ENCODE assay signal across 11 cellular contexts in genomic region chr11:121763526-121763925, GRCh38.
DNase-seq lines count a peak whose midpoint lies in the region; ATAC-seq and TF ChIP-seq lines count a peak whose summit lies in the region.
"Had no signal": no experiment of that assay in that cellular context is flagged by ENCODE, and none has a peak within 500 bp of the region (broad histone marks: within the 10 kb centered on the region; RNA-seq: fewer than 3 reads in every experiment).

No MANE protein-coding gene starts in this region.

- intact Hi-C loops in left colon (cut with DNase I, micrococcal nuclease), result no loop called here

- DNase-seq in NCI-H345 (lab: John Stamatoyannopoulos, UW) (no peak), left colon (no peak), dermis blood vessel endothelial cell (no peak)
- no peak for DNase-seq in stimulated activated CD4-positive, alpha-beta T cell treated with anti-CD3 and anti-CD28 coated beads, Interleukin-2, amount 100 ng/mL, for 24 hours
- DNase-seq: Caco-2, left lung, NCI-H1694 had no signal

- ATAC-seq in GM18511 (IDR thresholded peaks at IDR 0.05; ENCODE audit: unreplicated experiment), result peak; percentile 85
- ATAC-seq in GM21526 (IDR thresholded peaks at IDR 0.05; ENCODE audit: low FRiP score, unreplicated experiment), result peak; percentile 82
- peak; percentile 64 for ATAC-seq in HG03103 (IDR thresholded peaks at IDR 0.05; ENCODE audit: low read depth, unreplicated experiment)
- ATAC-seq in left colon, result no peak
- ATAC-seq: left lung had no signal

TF ChIP-seq in PFSK-1, 5 proteins besides CTCF, POLR2A, EP300 and RAD21:
- TF ChIP-seq SIN3A (IDR thresholded peaks at IDR 0.05; ENCODE audit: borderline replicate concordance, insufficient read depth, low read length) (no peak), TAF1 (IDR thresholded peaks at IDR 0.05; ENCODE audit: borderline replicate concordance, insufficient read depth, low read length) (no peak), POLR2AphosphoS5 (IDR thresholded peaks at IDR 0.05; ENCODE audit: low read depth, low read length) (peak; percentile 35; the same call in 1 of the 2 replicates)
